Comparison of ENCODE assay signal across 10 cellular contexts in genomic region chr4:129113438-129113837, GRCh38.
"Had no signal": no experiment of that assay in that cellular context is flagged by ENCODE, and none has a peak within 500 bp of the region (broad histone marks: within the 10 kb centered on the region; RNA-seq: fewer than 3 reads in every experiment).

No MANE protein-coding gene starts in this region.

- H2AFZ ChIP-seq: GM23248 had no signal

- H3K4me3 Mint-ChIP-seq: H9, HFFc6 had no signal

- ATAC-seq: HCT116 had no signal

- H3K4me3 ChIP-seq: GM23248, HAP-1 had no signal

- H3K27ac Mint-ChIP-seq: HFFc6 had no signal

- H3K27ac ChIP-seq: GM23248 had no signal

- FAIRE-seq: H1, H54 had no signal

- DNase-seq: GM23248, GOT3, H7, H9, HCEC 1CT, HFFc6 had no signal

- H3K9me3 ChIP-seq: HAP-1 had no signal

- H3K9me3 Mint-ChIP-seq: H9, HFFc6 had no signal
